ENCODE assay signal across 27 cellular contexts in the genomic region with DNA sequence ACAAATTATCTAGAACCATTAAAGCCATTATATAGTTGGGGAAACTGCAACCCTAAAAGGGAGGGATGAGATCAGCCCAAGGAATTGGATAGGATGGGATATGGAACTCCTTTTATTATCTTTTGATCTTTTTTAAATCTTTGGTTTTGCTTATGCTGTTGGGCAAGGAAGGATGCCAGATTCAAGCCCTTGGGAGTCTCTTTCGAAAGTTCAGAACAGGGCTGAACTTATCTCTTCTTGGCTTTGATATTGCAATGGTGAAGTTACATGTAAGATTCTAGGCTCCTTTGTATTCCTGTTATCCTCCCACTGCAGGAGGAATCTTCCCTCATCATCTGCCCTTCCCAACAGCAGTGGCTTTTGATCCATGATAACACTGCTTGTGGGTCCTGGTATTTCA. TPM values are rescaled to one million over a fixed set of nuclear protein-coding genes. Genes with fewer than 3 reads are reported as not detected.
"Had no signal": no experiment of that assay in that cellular context is flagged by ENCODE, and none has a peak within 500 bp of the region (broad histone marks: within the 10 kb centered on the region; RNA-seq: fewer than 3 reads in every experiment).

No MANE protein-coding gene starts in this region.

- H3K27ac ChIP-seq: brain microvascular endothelial cell, coronary artery, neural progenitor cell, prostate gland, right atrium auricular region, SK-N-MC, tibial artery had no signal

- H3K9me3 Mint-ChIP-seq: activated CD4-positive, alpha-beta memory T cell treated with anti-CD3 and anti-CD28 coated beads, Interleukin-2, amount 10 ng/mL, durations not matched to agents 7 days and 5 days; activated naive CD8-positive, alpha-beta T cell treated with anti-CD3 and anti-CD28 coated beads for 36 hours; activated T-helper 1 cell treated with anti-CD3 and anti-CD28 coated beads, Interleukin-12 subunit alpha, Interleukin-12 subunit beta, Interleukin-2, Interleukin-4 antibody, amounts not matched to agents 30 ng/mL and 10 ng/mL and 1 ng/mL, durations not matched to agents 14 hours and 24 hours and 36 hours; naive B cell; neural progenitor cell; stimulated activated memory B cell treated with anti-CD40 and anti-IgM and Interleukin-4, amounts not matched to agents 10 μg/mL and 1 μg/mL and 100 μg/mL, for 72 hours; WTC11 had no signal

- H3K27ac Mint-ChIP-seq: activated CD4-positive, alpha-beta memory T cell treated with anti-CD3 and anti-CD28 coated beads, Interleukin-2, amount 10 ng/mL, durations not matched to agents 7 days and 5 days; activated naive CD8-positive, alpha-beta T cell treated with anti-CD3 and anti-CD28 coated beads for 36 hours; activated T-helper 1 cell treated with anti-CD3 and anti-CD28 coated beads, Interleukin-12 subunit alpha, Interleukin-12 subunit beta, Interleukin-2, Interleukin-4 antibody, amounts not matched to agents 30 ng/mL and 10 ng/mL and 1 ng/mL, durations not matched to agents 14 hours and 24 hours and 36 hours; neural progenitor cell; stimulated activated memory B cell treated with anti-CD40 and anti-IgM and Interleukin-4, amounts not matched to agents 10 μg/mL and 1 μg/mL and 100 μg/mL, for 72 hours; WTC11 had no signal

- H3K4me3 ChIP-seq: coronary artery, mucosa of descending colon, neural progenitor cell, prostate gland, right atrium auricular region, SK-N-MC, smooth muscle cell, tibial artery had no signal

- H3K4me1 ChIP-seq: neural progenitor cell, prostate gland, right atrium auricular region, tibial artery had no signal

- DNase-seq: activated CD4-positive, alpha-beta memory T cell treated with anti-CD3 and anti-CD28 coated beads, Interleukin-2, amount 10 ng/mL, durations not matched to agents 7 days and 5 days; activated CD4-positive, alpha-beta T cell treated with anti-CD3 and anti-CD28 coated beads for 4 hours; activated CD8-positive, alpha-beta memory T cell treated with anti-CD3 and anti-CD28 coated beads, Interleukin-2, amount 50 U/mL, for 4 hours; activated naive CD8-positive, alpha-beta T cell treated with anti-CD3 and anti-CD28 coated beads for 36 hours; anterior cingulate cortex; brain microvascular endothelial cell; central memory CD4-positive, alpha-beta T cell; foreskin fibroblast; hippocampal formation; left cardiac atrium; mesenchymal stem cell; mucosa of descending colon; naive B cell; stimulated activated CD4-positive, alpha-beta T cell treated with anti-CD3 and anti-CD28 coated beads, Interleukin-4, amount 100 ng/mL, for 24 hours; substantia nigra; tibial artery had no signal

- H3K27me3 ChIP-seq: brain microvascular endothelial cell, neural progenitor cell, right atrium auricular region, tibial artery had no signal

- H3K27me3 Mint-ChIP-seq: activated CD4-positive, alpha-beta memory T cell treated with anti-CD3 and anti-CD28 coated beads, Interleukin-2, amount 10 ng/mL, durations not matched to agents 7 days and 5 days; activated naive CD8-positive, alpha-beta T cell treated with anti-CD3 and anti-CD28 coated beads for 36 hours; naive B cell; stimulated activated memory B cell treated with anti-CD40 and anti-IgM and Interleukin-4, amounts not matched to agents 10 μg/mL and 1 μg/mL and 100 μg/mL, for 72 hours had no signal

- ATAC-seq: left cardiac atrium; mucosa of descending colon; stimulated activated memory B cell treated with anti-CD40 and anti-IgM and Interleukin-4, amounts not matched to agents 10 μg/mL and 1 μg/mL and 100 μg/mL, for 72 hours; WTC11 had no signal

- H3K36me3 ChIP-seq: neural progenitor cell had no signal

- H3K9me3 ChIP-seq: mucosa of descending colon, prostate gland, right atrium auricular region, tibial artery had no signal

- H3K4me3 Mint-ChIP-seq: activated CD4-positive, alpha-beta memory T cell treated with anti-CD3 and anti-CD28 coated beads, Interleukin-2, amount 10 ng/mL, durations not matched to agents 7 days and 5 days; activated naive CD8-positive, alpha-beta T cell treated with anti-CD3 and anti-CD28 coated beads for 36 hours; activated T-helper 1 cell treated with anti-CD3 and anti-CD28 coated beads, Interleukin-12 subunit alpha, Interleukin-12 subunit beta, Interleukin-2, Interleukin-4 antibody, amounts not matched to agents 30 ng/mL and 10 ng/mL and 1 ng/mL, durations not matched to agents 14 hours and 24 hours and 36 hours; naive B cell; neural progenitor cell; stimulated activated memory B cell treated with anti-CD40 and anti-IgM and Interleukin-4, amounts not matched to agents 10 μg/mL and 1 μg/mL and 100 μg/mL, for 72 hours; WTC11 had no signal

RNA-seq across cellular contexts. Expression of gene SLC22A13, which starts 10.0 kb away (rescaled TPM):
- total RNA-seq: right atrium auricular region had no signal
- polyA plus RNA-seq: smooth muscle cell, urinary bladder had no signal

RNA-seq across cellular contexts. Expression of gene SLC22A14, which starts 26.5 kb away (rescaled TPM):
- total RNA-seq: activated CD4-positive, alpha-beta memory T cell treated with anti-CD3 and anti-CD28 coated beads, Interleukin-2, amount 10 ng/mL, durations not matched to agents 7 days and 5 days; activated naive CD8-positive, alpha-beta T cell treated with anti-CD3 and anti-CD28 coated beads for 36 hours; activated T-helper 1 cell treated with anti-CD3 and anti-CD28 coated beads, Interleukin-12 subunit alpha, Interleukin-12 subunit beta, Interleukin-2, Interleukin-4 antibody, amounts not matched to agents 30 ng/mL and 10 ng/mL and 1 ng/mL, durations not matched to agents 14 hours and 24 hours and 36 hours; right atrium auricular region; T-helper 2 cell treated with Interferon-gamma antibody and Interleukin-4, amounts not matched to agents 100 ng/mL and 5 ng/mL, for 36 hours; WTC11 had no signal
